17 cellular contexts compared by ENCODE assay signal in the genomic region with DNA sequence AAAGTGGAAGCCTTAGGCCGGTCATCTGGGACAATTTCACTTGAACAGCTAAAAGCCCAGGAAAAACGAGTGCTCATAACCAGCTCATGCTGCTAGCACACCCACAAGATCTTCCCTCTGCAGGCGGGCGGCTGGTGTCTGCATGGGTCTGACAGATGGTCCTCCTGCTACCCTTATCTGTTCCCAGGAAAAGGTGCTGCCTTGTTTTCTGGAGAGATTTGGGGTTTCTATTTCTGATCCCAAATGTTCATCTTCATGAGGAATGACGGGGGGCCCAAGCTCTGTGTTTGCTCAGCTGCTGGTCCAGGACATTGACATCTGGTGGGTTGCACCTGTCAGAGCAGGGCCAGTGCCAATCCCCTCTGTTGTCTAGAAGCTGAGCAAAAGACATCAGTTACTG.
DNase-seq lines count a peak whose midpoint lies in the region; ATAC-seq, FAIRE-seq and TF ChIP-seq lines count a peak whose summit lies in the region.
"Had no signal": no experiment of that assay in that cellular context is flagged by ENCODE, and none has a peak within 500 bp of the region (broad histone marks: within the 10 kb centered on the region; RNA-seq: fewer than 3 reads in every experiment).

No MANE protein-coding gene starts in this region.

- H3K4me1 Mint-ChIP-seq in mesothelial cell of epicardium (peaks cover 19% of the 10 kb centered on the region), WTC11 (no peaks in the 10 kb centered on the region)
- H3K4me1 Mint-ChIP-seq: endodermal cell had no signal

- H3K4me3 ChIP-seq in kidney (ENCODE audit: low read length in 2 of 2) = no peak overlapping the region
- H3K4me3 ChIP-seq: tibial nerve had no signal

- TF ChIP-seq CTCF in kidney (IDR thresholded peaks at IDR 0.05; ENCODE audit: borderline replicate concordance, extremely low read depth, insufficient read depth) = no peak
- TF ChIP-seq CTCF in mesothelial cell of epicardium (IDR thresholded peaks at IDR 0.05; ENCODE audit: unreplicated experiment) = no peak
- TF ChIP-seq CTCF in WTC11 (IDR thresholded peaks at IDR 0.05) = no peak

- H3K27ac Mint-ChIP-seq in mesothelial cell of epicardium (no peak overlapping the region), WTC11 (no peak overlapping the region)
- H3K27ac Mint-ChIP-seq: activated CD4-positive, alpha-beta memory T cell treated with anti-CD3 and anti-CD28 coated beads, Interleukin-2, amount 10 ng/mL, durations not matched to agents 7 days and 5 days; activated naive CD8-positive, alpha-beta T cell treated with anti-CD3 and anti-CD28 coated beads, Interleukin-2, amount 50 U/mL, for 24 hours; activated T-cell treated with anti-CD3 and anti-CD28 coated beads, Interleukin-2, amount 50 U/mL, for 72 hours; endodermal cell; HFFc6; stimulated activated effector memory CD8-positive, alpha-beta T cell treated with anti-CD3 and anti-CD28 coated beads, Interleukin-12 subunit alpha, Interleukin-12 subunit beta, amount 100 ng/mL, for 72 hours had no signal

- intact Hi-C loops in kidney (cut with DNase I) = no loop called here

- CTCF ChIA-PET in WTC11 (lab: Charles Lee) = interaction anchor here (1.1 to 1.2 kb wide), 2 partner anchors 220 to 244 kb away, joined by 4 to 6 read pairs; no protein-coding TSS in a partner anchor

- H3K27ac ChIP-seq in kidney (ENCODE audit: low read depth in 2 of 2, low read length in 2 of 2) = no peak overlapping the region
- H3K27ac ChIP-seq: 22Rv1, tibial nerve had no signal

- H3K4me1 ChIP-seq in kidney (ENCODE audit: control insufficient read depth in 1 of 2, insufficient read depth in 1 of 2, low read depth in 1 of 2, low read length in 2 of 2) = peaks cover under 1 to 14% of the 10 kb centered on the region in 2 donors

- H3K9ac ChIP-seq in kidney (ENCODE audit: low read length in 2 of 2) = no peak overlapping the region

- FAIRE-seq in kidney (lab: Jason Lieb, UNC) = no peak

- H3K9me3 ChIP-seq in kidney (ENCODE audit: control insufficient read depth in 1 of 2, low read length in 2 of 2) = no peaks in the 10 kb centered on the region
- H3K9me3 ChIP-seq: tibial nerve had no signal

- H3K36me3 ChIP-seq in kidney (ENCODE audit: control insufficient read depth in 1 of 2, insufficient read depth in 2 of 2, low read length in 2 of 2) = no peaks in the 10 kb centered on the region

- POLR2A ChIA-PET in WTC11 (lab: Charles Lee) = interaction anchor here (0.5 to 0.9 kb wide), 3 partner anchors 18 to 840 kb away, joined by 3 read pairs; no protein-coding TSS in a partner anchor

- no peaks in the 10 kb centered on the region for H3K9me3 Mint-ChIP-seq in mesothelial cell of epicardium
- peaks cover 6% of the 10 kb centered on the region for H3K9me3 Mint-ChIP-seq in WTC11
- H3K9me3 Mint-ChIP-seq: activated CD4-positive, alpha-beta memory T cell treated with anti-CD3 and anti-CD28 coated beads, Interleukin-2, amount 10 ng/mL, durations not matched to agents 7 days and 5 days; activated naive CD8-positive, alpha-beta T cell treated with anti-CD3 and anti-CD28 coated beads, Interleukin-2, amount 50 U/mL, for 24 hours; activated T-cell treated with anti-CD3 and anti-CD28 coated beads, Interleukin-2, amount 50 U/mL, for 72 hours; HFFc6; stimulated activated effector memory CD8-positive, alpha-beta T cell treated with anti-CD3 and anti-CD28 coated beads, Interleukin-12 subunit alpha, Interleukin-12 subunit beta, amount 100 ng/mL, for 72 hours had no signal

- ATAC-seq in HG03378 (IDR thresholded peaks at IDR 0.05; ENCODE audit: unreplicated experiment) (no peak), WTC11 (no peak)
- ATAC-seq: activated naive CD8-positive, alpha-beta T cell treated with anti-CD3 and anti-CD28 coated beads, Interleukin-2, amount 50 U/mL, for 24 hours; activated T-cell treated with anti-CD3 and anti-CD28 coated beads, Interleukin-2, amount 50 U/mL, for 72 hours; left cardiac atrium; stimulated activated effector memory CD8-positive, alpha-beta T cell treated with anti-CD3 and anti-CD28 coated beads, Interleukin-12 subunit alpha, Interleukin-12 subunit beta, amount 100 ng/mL, for 72 hours had no signal

- peaks cover 7% of the 10 kb centered on the region for H3K36me3 Mint-ChIP-seq in mesothelial cell of epicardium
- H3K36me3 Mint-ChIP-seq in WTC11 = peaks cover 3% of the 10 kb centered on the region; the same call in 1 of the 2 replicates
- H3K36me3 Mint-ChIP-seq: stimulated activated effector memory CD8-positive, alpha-beta T cell treated with anti-CD3 and anti-CD28 coated beads, Interleukin-12 subunit alpha, Interleukin-12 subunit beta, amount 100 ng/mL, for 72 hours had no signal

- peaks cover 13% of the 10 kb centered on the region for H3K27me3 Mint-ChIP-seq in mesothelial cell of epicardium (ENCODE audit: low read depth)
- no peaks in the 10 kb centered on the region for H3K27me3 Mint-ChIP-seq in WTC11 (ENCODE audit: low read depth)
- H3K27me3 Mint-ChIP-seq: activated CD4-positive, alpha-beta memory T cell treated with anti-CD3 and anti-CD28 coated beads, Interleukin-2, amount 10 ng/mL, durations not matched to agents 7 days and 5 days; activated naive CD8-positive, alpha-beta T cell treated with anti-CD3 and anti-CD28 coated beads, Interleukin-2, amount 50 U/mL, for 24 hours had no signal

- H3K4me3 Mint-ChIP-seq in mesothelial cell of epicardium (no peak overlapping the region), WTC11 (no peak overlapping the region)
- H3K4me3 Mint-ChIP-seq: activated CD4-positive, alpha-beta memory T cell treated with anti-CD3 and anti-CD28 coated beads, Interleukin-2, amount 10 ng/mL, durations not matched to agents 7 days and 5 days; activated naive CD8-positive, alpha-beta T cell treated with anti-CD3 and anti-CD28 coated beads, Interleukin-2, amount 50 U/mL, for 24 hours; activated T-cell treated with anti-CD3 and anti-CD28 coated beads, Interleukin-2, amount 50 U/mL, for 72 hours; endodermal cell; HFFc6; stimulated activated effector memory CD8-positive, alpha-beta T cell treated with anti-CD3 and anti-CD28 coated beads, Interleukin-12 subunit alpha, Interleukin-12 subunit beta, amount 100 ng/mL, for 72 hours had no signal

- DNase-seq in DMS153 (lab: John Stamatoyannopoulos, UW) (peak; percentile 76), DMS153 treated with DMSO at 0.1 percent for 48 hours (lab: John Stamatoyannopoulos, UW; ENCODE audit: unreplicated experiment) (no peak), NCI-H1092 treated with DMSO at 0.1 percent for 48 hours (lab: John Stamatoyannopoulos, UW) (peak; percentile 86), NCI-H82 treated with DMSO at 0.1 percent for 48 hours (lab: John Stamatoyannopoulos, UW; ENCODE audit: unreplicated experiment) (peak; percentile 64), kidney (peak; percentile 39), mesothelial cell of epicardium (ENCODE audit: low spot score in 2 of 2, unreplicated experiment in 2 of 2) (no peak), WTC11 (ENCODE audit: low spot score) (no peak)
- DNase-seq: activated CD4-positive, alpha-beta memory T cell treated with anti-CD3 and anti-CD28 coated beads, Interleukin-2, amount 10 ng/mL, durations not matched to agents 7 days and 5 days; activated naive CD8-positive, alpha-beta T cell treated with anti-CD3 and anti-CD28 coated beads, Interleukin-2, amount 50 U/mL, for 24 hours; activated T-cell treated with anti-CD3 and anti-CD28 coated beads, Interleukin-2, amount 50 U/mL, for 72 hours; endodermal cell; HFFc6; left cardiac atrium had no signal

TF ChIP-seq in WTC11, 78 proteins besides CTCF, POLR2A, EP300 and RAD21:
- no peak for TF ChIP-seq JAZF1 (CRISPR knock-in tag; IDR thresholded peaks at IDR 0.05)
- TF ChIP-seq ZMAT4 (CRISPR knock-in tag; IDR thresholded peaks at IDR 0.05) = no peak
- no peak for TF ChIP-seq NFYB (CRISPR knock-in tag; conservative IDR thresholded peaks at IDR 0.05; ENCODE audit: low read depth)
- TF ChIP-seq E2F1 (CRISPR knock-in tag; IDR thresholded peaks at IDR 0.05) = no peak
- TF ChIP-seq, protein P1, sequence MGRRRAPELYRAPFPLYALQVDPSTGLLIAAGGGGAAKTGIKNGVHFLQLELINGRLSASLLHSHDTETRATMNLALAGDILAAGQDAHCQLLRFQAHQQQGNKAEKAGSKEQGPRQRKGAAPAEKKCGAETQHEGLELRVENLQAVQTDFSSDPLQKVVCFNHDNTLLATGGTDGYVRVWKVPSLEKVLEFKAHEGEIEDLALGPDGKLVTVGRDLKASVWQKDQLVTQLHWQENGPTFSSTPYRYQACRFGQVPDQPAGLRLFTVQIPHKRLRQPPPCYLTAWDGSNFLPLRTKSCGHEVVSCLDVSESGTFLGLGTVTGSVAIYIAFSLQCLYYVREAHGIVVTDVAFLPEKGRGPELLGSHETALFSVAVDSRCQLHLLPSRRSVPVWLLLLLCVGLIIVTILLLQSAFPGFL (CRISPR knock-in tag; IDR thresholded peaks at IDR 0.05; ENCODE audit: borderline replicate concordance) = no peak
- TF ChIP-seq MXD4 (CRISPR knock-in tag; IDR thresholded peaks at IDR 0.05; ENCODE audit: borderline replicate concordance) = no peak
- TF ChIP-seq MLX (CRISPR knock-in tag; IDR thresholded peaks at IDR 0.05) = no peak
- no peak for TF ChIP-seq ZNF138 (CRISPR knock-in tag; conservative IDR thresholded peaks at IDR 0.05)

Comparison
In these comparisons a context has a peak if more than half of its experiments do, and no peak if none do; other contexts are left out.
1. DNase-seq: peak in DMS153 (single experiment), NCI-H1092 treated with DMSO at 0.1 percent for 48 hours (single experiment), NCI-H82 treated with DMSO at 0.1 percent for 48 hours (single experiment) and kidney (single experiment); none in DMS153 treated with DMSO at 0.1 percent for 48 hours (single experiment), mesothelial cell of epicardium (0 of 2) and WTC11 (single experiment).